ENCODE assay signal across 17 cellular contexts in the genomic region with DNA sequence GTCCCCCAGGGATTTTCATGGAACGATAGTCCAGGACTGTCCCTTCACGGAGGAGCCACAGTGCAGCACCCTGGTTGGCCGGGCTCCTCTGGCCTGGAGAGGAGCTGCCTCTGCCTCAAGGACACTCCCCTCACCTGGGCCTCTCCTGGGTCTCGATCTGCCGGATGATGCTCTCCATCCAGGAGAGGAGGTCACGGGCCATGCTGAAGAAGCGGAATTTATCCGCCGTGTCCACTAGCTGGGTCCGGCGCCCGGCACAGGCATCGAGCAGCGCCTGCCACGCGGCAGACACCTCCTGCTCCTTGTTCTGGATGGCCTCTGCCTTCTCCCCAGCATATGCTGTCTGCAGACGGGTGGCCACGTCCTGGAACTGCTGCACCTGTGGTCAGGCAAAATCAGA.
DNase-seq lines count a peak whose midpoint lies in the region; ATAC-seq and TF ChIP-seq lines count a peak whose summit lies in the region.
"Had no signal": no experiment of that assay in that cellular context is flagged by ENCODE, and none has a peak within 500 bp of the region (broad histone marks: within the 10 kb centered on the region; RNA-seq: fewer than 3 reads in every experiment).

No MANE protein-coding gene starts in this region.

- TF ChIP-seq CTCF in RWPE2 (IDR thresholded peaks at IDR 0.05; ENCODE audit: poor library complexity, severe bottlenecking) (no peak), neural crest cell (conservative IDR thresholded peaks at IDR 0.05) (no peak), sigmoid colon (IDR thresholded peaks at IDR 0.05) (no peak), foreskin keratinocyte (conservative IDR thresholded peaks at IDR 0.05) (no peak)

- no peaks in the 10 kb centered on the region for H3K36me3 Mint-ChIP-seq in activated T-helper 17 cell treated with anti-CD3 and anti-CD28 coated beads, Interleukin-2, amount 50 U/mL, for 72 hours (ENCODE audit: low read depth)
- H3K36me3 Mint-ChIP-seq in neural crest cell (ENCODE audit: low read depth): peaks cover 3% of the 10 kb centered on the region
- H3K36me3 Mint-ChIP-seq: CD8-positive, alpha-beta T cell had no signal

- WGBS in sigmoid colon, 2 donors: 92 to 95% methylated on average over 18 of the region's 18 CpGs

- peaks cover 11% of the 10 kb centered on the region for H3K4me1 Mint-ChIP-seq in activated T-helper 17 cell treated with anti-CD3 and anti-CD28 coated beads, Interleukin-2, amount 50 U/mL, for 72 hours
- peaks cover 5% of the 10 kb centered on the region for H3K4me1 Mint-ChIP-seq in neural crest cell

- no peak for TF ChIP-seq EP300 in sigmoid colon (IDR thresholded peaks at IDR 0.05)

- intact Hi-C loops in sigmoid colon (cut with DNase I): no loop called here

- H3K27ac ChIP-seq in RWPE2 (ENCODE audit: poor library complexity, severe bottlenecking) (no peak overlapping the region), sigmoid colon (no peak overlapping the region), foreskin keratinocyte (no peak overlapping the region)

- peak overlapping the region; percentile 78 for H3K27ac Mint-ChIP-seq in activated T-helper 17 cell treated with anti-CD3 and anti-CD28 coated beads, Interleukin-2, amount 50 U/mL, for 72 hours
- H3K27ac Mint-ChIP-seq in neural crest cell (ENCODE audit: unreplicated experiment): peak overlapping the region; percentile 12
- H3K27ac Mint-ChIP-seq: CD8-positive, alpha-beta T cell had no signal

- no peaks in the 10 kb centered on the region for H3K27me3 ChIP-seq in RWPE2 (ENCODE audit: insufficient read depth, poor library complexity, severe bottlenecking)
- H3K27me3 ChIP-seq in sigmoid colon: no peaks in the 10 kb centered on the region
- H3K27me3 ChIP-seq in foreskin keratinocyte: peaks cover 3% of the 10 kb centered on the region

- H3K27me3 Mint-ChIP-seq in activated T-helper 17 cell treated with anti-CD3 and anti-CD28 coated beads, Interleukin-2, amount 50 U/mL, for 72 hours: no peaks in the 10 kb centered on the region
- peaks cover 7% of the 10 kb centered on the region for H3K27me3 Mint-ChIP-seq in neural crest cell (ENCODE audit: low read depth)

- H3K9me3 Mint-ChIP-seq in activated T-helper 17 cell treated with anti-CD3 and anti-CD28 coated beads, Interleukin-2, amount 50 U/mL, for 72 hours: no peaks in the 10 kb centered on the region
- no peaks in the 10 kb centered on the region for H3K9me3 Mint-ChIP-seq in neural crest cell
- H3K9me3 Mint-ChIP-seq: CD8-positive, alpha-beta T cell had no signal

- DNase-seq in RWPE2 (ENCODE audit: low spot score) (peak; percentile 73), neural crest cell (ENCODE audit: low read depth, low spot score) (no peak), sigmoid colon (peak; percentile 58), T-helper 2 cell (no peak), foreskin melanocyte (no peak), foreskin keratinocyte (no peak)
- DNase-seq: C1 segment of cervical spinal cord; Caco-2; CD8-positive, alpha-beta T cell; DMS153; DND-41; GOT3; H7; HCEC 1CT had no signal

- TF ChIP-seq POLR2A in sigmoid colon (IDR thresholded peaks at IDR 0.05): no peak

- peaks cover 5% of the 10 kb centered on the region for H3K4me1 ChIP-seq in RWPE2 (ENCODE audit: insufficient read depth, poor library complexity, severe bottlenecking)
- H3K4me1 ChIP-seq in sigmoid colon: no peaks in the 10 kb centered on the region
- H3K4me1 ChIP-seq in foreskin keratinocyte: peaks cover 8% of the 10 kb centered on the region
- H3K4me1 ChIP-seq: Caco-2 had no signal

- no peak overlapping the region for H3K4me3 Mint-ChIP-seq in activated T-helper 17 cell treated with anti-CD3 and anti-CD28 coated beads, Interleukin-2, amount 50 U/mL, for 72 hours
- H3K4me3 Mint-ChIP-seq in neural crest cell: no peak overlapping the region
- H3K4me3 Mint-ChIP-seq: CD8-positive, alpha-beta T cell had no signal

- ATAC-seq in RWPE2 (ENCODE audit: low read depth) (no peak), GM18520 (IDR thresholded peaks at IDR 0.05; ENCODE audit: unreplicated experiment) (no peak), foreskin keratinocyte (no peak)
- no peak for ATAC-seq in activated T-helper 17 cell treated with anti-CD3 and anti-CD28 coated beads, Interleukin-2, amount 50 U/mL, for 72 hours (replicated peaks)
- ATAC-seq: CD8-positive, alpha-beta T cell; GM12878 had no signal

- no peaks in the 10 kb centered on the region for H3K9me3 ChIP-seq in RWPE2 (ENCODE audit: severe bottlenecking)
- no peaks in the 10 kb centered on the region for H3K9me3 ChIP-seq in sigmoid colon

- H3K36me3 ChIP-seq in RWPE2 (ENCODE audit: low read depth) (no peaks in the 10 kb centered on the region), sigmoid colon (no peaks in the 10 kb centered on the region)

- H3K4me3 ChIP-seq in RWPE2 (ENCODE audit: severe bottlenecking): no peak overlapping the region
- no peak overlapping the region for H3K4me3 ChIP-seq in sigmoid colon
- H3K4me3 ChIP-seq: GM12878 had no signal

Comparison
In these comparisons a context has a peak if more than half of its experiments do, and no peak if none do; other contexts are left out.
1. DNase-seq: peak in RWPE2 (single experiment) and sigmoid colon (single experiment); none in neural crest cell (single experiment), T-helper 2 cell (0 of 5), foreskin melanocyte (single experiment) and foreskin keratinocyte (0 of 2).